8 cellular contexts compared by ENCODE assay signal in the genomic region with DNA sequence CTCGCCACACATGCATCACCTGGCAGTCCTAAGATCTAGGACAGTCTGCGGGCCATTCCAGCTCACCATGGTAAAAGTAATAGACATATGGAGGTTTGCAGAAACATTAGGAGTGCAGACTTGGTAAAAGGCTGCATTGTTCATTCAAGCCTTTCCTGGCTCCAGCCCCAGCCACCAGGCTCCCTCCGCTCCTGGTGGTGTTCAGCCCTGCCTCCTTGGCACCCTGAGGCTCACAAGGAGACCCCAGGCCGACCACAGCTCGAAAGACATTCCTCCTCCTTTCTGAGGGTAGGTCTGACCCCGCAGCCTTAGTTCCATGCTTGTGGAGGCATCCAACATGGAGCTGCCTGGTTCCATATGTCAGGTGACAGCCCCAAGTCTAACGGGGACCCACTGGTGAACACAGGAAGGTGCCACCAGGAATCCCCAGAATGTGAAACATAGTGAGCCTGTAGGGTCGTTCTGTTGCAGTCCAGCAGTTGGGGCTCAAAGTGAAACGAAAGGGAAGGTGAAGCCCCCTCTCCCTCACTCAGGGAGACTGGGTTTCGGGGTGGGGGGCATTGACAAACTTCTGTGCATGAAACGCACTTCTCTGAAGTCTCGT. TPM values are rescaled to one million over a fixed set of nuclear protein-coding genes. Genes with fewer than 3 reads are reported as not detected.
DNase-seq lines count a peak whose midpoint lies in the region; ATAC-seq and TF ChIP-seq lines count a peak whose summit lies in the region.

No MANE protein-coding gene starts in this region.

- BruUV-seq in A673 (replicated peaks; lab: Mats Ljungman, UMichigan), result no TSS peak

- CTCF ChIA-PET in A673 (lab: Charles Lee), result no interaction called here

- H3K9me3 ChIP-seq in A673 (ENCODE audit: low read depth, low read length, poor library complexity, severe bottlenecking), result no peaks in the 10 kb centered on the region
- H3K9me3 ChIP-seq in KOPT-K1 (ENCODE audit: insufficient read depth, low read length, poor library complexity, severe bottlenecking), result no peaks in the 10 kb centered on the region
- no peaks in the 10 kb centered on the region for H3K9me3 ChIP-seq in muscle layer of duodenum (ENCODE audit: control insufficient read depth in 1 of 2, low read length in 2 of 2)

- intact Hi-C loops in A673 (cut with micrococcal nuclease; ENCODE audit: unreplicated experiment) (no loop called here), lower leg skin (cut with DNase I; ENCODE audit: low total_unique reads) (no loop called here)

- no peaks in the 10 kb centered on the region for H3K36me3 ChIP-seq in A673 (ENCODE audit: insufficient read depth, low read length, poor library complexity, severe bottlenecking)
- peaks cover 8% of the 10 kb centered on the region for H3K36me3 ChIP-seq in KOPT-K1 (ENCODE audit: insufficient read depth, low read length)
- H3K36me3 ChIP-seq in muscle layer of duodenum (ENCODE audit: control insufficient read depth in 1 of 2, insufficient read depth in 2 of 2, low read length in 2 of 2), result no peaks in the 10 kb centered on the region

- POLR2A ChIA-PET in A673 (lab: Charles Lee; ENCODE audit: low non-redundant PET), result no interaction called here

- H3K4me1 ChIP-seq in A673 (ENCODE audit: insufficient read depth, low read length, poor library complexity, severe bottlenecking) (no peaks in the 10 kb centered on the region), muscle layer of duodenum (ENCODE audit: control insufficient read depth in 1 of 2, insufficient read depth in 2 of 2, low read length in 2 of 2) (peaks cover 0 to 9% of the 10 kb centered on the region in 2 donors)

- no peaks in the 10 kb centered on the region for H3K9me3 Mint-ChIP-seq in chondrocyte (ENCODE audit: low read depth)

- TF ChIP-seq CTCF in A673 (conservative IDR thresholded peaks at IDR 0.05; ENCODE audit: low read depth, low read length) (no peak), chondrocyte (IDR thresholded peaks at IDR 0.05) (no peak), lower leg skin (IDR thresholded peaks at IDR 0.05) (no peak)

- H3K27me3 ChIP-seq in A673 (replicated peaks; ENCODE audit: insufficient read depth, low read depth, low read length, poor library complexity) (peaks cover 15% of the 10 kb centered on the region), muscle layer of duodenum (ENCODE audit: low read depth, low read length) (no peaks in the 10 kb centered on the region)

- 49 to 55% methylated on average over 12 of the region's 12 CpGs for WGBS in lower leg skin, 2 donors

- no peak overlapping the region for H3K27ac ChIP-seq in A673 (ENCODE audit: low read depth, low read length, poor library complexity, severe bottlenecking)
- H3K27ac ChIP-seq in KOPT-K1 (ENCODE audit: low read depth, low read length, poor library complexity, severe bottlenecking), result peak overlapping the region; percentile 87
- peak overlapping the region; percentile 97 for H3K27ac ChIP-seq in muscle layer of duodenum (ENCODE audit: low read length)

- peaks cover 33% of the 10 kb centered on the region for H3K4me1 Mint-ChIP-seq in chondrocyte (ENCODE audit: low read depth)

- peak overlapping the region; percentile 53 for H3K4me3 ChIP-seq in A673 (ENCODE audit: low read depth, low read length, poor library complexity, severe bottlenecking)
- H3K4me3 ChIP-seq in muscle layer of duodenum (ENCODE audit: low read depth in 1 of 2, low read length in 2 of 2), result peak overlapping the region; percentile 68 to 92
- H3K4me3 ChIP-seq in lower leg skin (ENCODE audit: low read depth, poor library complexity, severe bottlenecking), result no peak overlapping the region

- ATAC-seq in GM18519 (IDR thresholded peaks at IDR 0.05; ENCODE audit: low FRiP score, unreplicated experiment), result no peak

- TF ChIP-seq POLR2A in lower leg skin (IDR thresholded peaks at IDR 0.05), result no peak

- no peaks in the 10 kb centered on the region for H3K27me3 Mint-ChIP-seq in chondrocyte (ENCODE audit: low read depth)

- peak overlapping the region; percentile 88 for H3K4me3 Mint-ChIP-seq in chondrocyte (ENCODE audit: unreplicated experiment)

- DNase-seq in A673 (ENCODE audit: low spot score) (no peak), chondrocyte (ENCODE audit: low spot score) (no peak), lower leg skin (ENCODE audit: low spot score in 2 of 2) (no peak), DMS79 (lab: John Stamatoyannopoulos, UW) (no peak), DMS79 treated with DMSO at 0.1 percent for 48 hours (lab: John Stamatoyannopoulos, UW) (no peak)

- peak overlapping the region; percentile 95 for H3K27ac Mint-ChIP-seq in chondrocyte (ENCODE audit: unreplicated experiment)

- H3K36me3 Mint-ChIP-seq in chondrocyte (ENCODE audit: low read depth), result peaks cover 4% of the 10 kb centered on the region

RNA-seq across cellular contexts. Expression of gene SP100, which starts 5.0 kb away (rescaled TPM):
- 2.9 and 3.8 TPM in 2 replicates for total RNA-seq in A673 (2021)
- 57.6 to 67.0 TPM (median 66.7 TPM) in 3 replicates for total RNA-seq in chondrocyte
- total RNA-seq in lower leg skin, result 10 to 100 TPM; 48.1 to 74.6 (median 58.1) TPM

Comparison
In these comparisons a context has a peak if more than half of its experiments do, and no peak if none do; other contexts are left out.
1. RNA of gene SP100, which starts 5.0 kb away (total RNA-seq): 48.1 to 74.6 TPM in lower leg skin and 57.6 to 67.0 TPM in chondrocyte; 2.9 to 3.8 TPM in A673; every median in the first group is over 10 times any median in the second.